ENCODE assay signal across 8 cellular contexts in genomic region chr19:18683955-18684641, GRCh38. TPM values are rescaled to one million over a fixed set of nuclear protein-coding genes. Genes with fewer than 3 reads are reported as not detected.
DNase-seq lines count a peak whose midpoint lies in the region; ATAC-seq lines count a peak whose summit lies in the region.

No MANE protein-coding gene starts in this region.

- H3K9me3 Mint-ChIP-seq in naive B cell, result no peaks in the 10 kb centered on the region

- no peak overlapping the region for H3K27ac ChIP-seq in HUES48 (ENCODE audit: low read depth, low read length)
- H3K27ac ChIP-seq in caudate nucleus (ENCODE audit: low read depth, low read length), result peak overlapping the region; percentile 41

- no peaks in the 10 kb centered on the region for H3K9me3 ChIP-seq in HUES48 (ENCODE audit: control insufficient read depth, insufficient read depth, low read length)

- no peaks in the 10 kb centered on the region for H3K36me3 ChIP-seq in HUES48 (ENCODE audit: control insufficient read depth, insufficient read depth, low read length)

- H3K36me3 Mint-ChIP-seq in naive B cell, result no peaks in the 10 kb centered on the region

- ATAC-seq in naive B cell (ENCODE audit: low read depth in 2 of 2) (peak; percentile 18 to 22), GM18873 (IDR thresholded peaks at IDR 0.05; ENCODE audit: low FRiP score, unreplicated experiment) (no peak), HG03469 (IDR thresholded peaks at IDR 0.05; ENCODE audit: unreplicated experiment) (no peak)

- H3K27me3 Mint-ChIP-seq in naive B cell, result no peaks in the 10 kb centered on the region

- intact Hi-C loops in head of caudate nucleus (cut with DNase I), result no loop called here

- H3K4me3 Mint-ChIP-seq in naive B cell, result peak overlapping the region; percentile 73 to 90 (median 82)

- H3K27ac Mint-ChIP-seq in naive B cell, result peak overlapping the region in 5 of 6 donors; percentile 29 to 80 (median 62)

- no peaks in the 10 kb centered on the region for H3K4me1 ChIP-seq in HUES48 (ENCODE audit: control insufficient read depth, insufficient read depth, low read length)

- H3K4me3 ChIP-seq in HUES48 (ENCODE audit: low read depth, low read length), result peak overlapping the region; percentile 71

- DNase-seq in NCI-H1105 treated with DMSO at 0.1 percent for 48 hours (lab: John Stamatoyannopoulos, UW), result peak; percentile 34
- DNase-seq in NCI-H1105 (lab: John Stamatoyannopoulos, UW), result no peak
- peak in 1 of 61 donors; percentile 44 for DNase-seq in caudate nucleus (lab: John Stamatoyannopoulos, UW)
- no peak for DNase-seq in naive B cell
- no peak for DNase-seq in head of caudate nucleus

- H3K27me3 ChIP-seq in HUES48 (ENCODE audit: control insufficient read depth, insufficient read depth, low read length), result no peaks in the 10 kb centered on the region

- no peak overlapping the region for H3K9ac ChIP-seq in HUES48 (ENCODE audit: low read depth, low read length)

- H3K4me1 Mint-ChIP-seq in naive B cell, result peaks cover 16 to 59% (median 55%) of the 10 kb centered on the region in 3 donors

RNA-seq across cellular contexts. Expression of gene CRTC1, which starts 0.6 kb away (rescaled TPM):
- polyA plus RNA-seq in naive B cell (ENCODE audit: low read depth in 6 of 6), result 1 to 10 TPM in 5 of 6 donors, not detected in 1; 1.4 to 2.4 (median 1.4) TPM

RNA-seq across cellular contexts. Expression of gene KLHL26, which starts 47.3 kb away (rescaled TPM):
- 1 to 10 TPM in 5 of 6 donors, not detected in 1; 2.0 to 3.7 (median 3.6) TPM for polyA plus RNA-seq in naive B cell (ENCODE audit: low read depth in 6 of 6)

Comparison
In these comparisons a context has a peak if more than half of its experiments do, and no peak if none do; other contexts are left out.
1. ATAC-seq: peak in naive B cell (2 of 2); none in GM18873 (single experiment) and HG03469 (single experiment).